5 cellular contexts compared by ENCODE assay signal in the genomic region with DNA sequence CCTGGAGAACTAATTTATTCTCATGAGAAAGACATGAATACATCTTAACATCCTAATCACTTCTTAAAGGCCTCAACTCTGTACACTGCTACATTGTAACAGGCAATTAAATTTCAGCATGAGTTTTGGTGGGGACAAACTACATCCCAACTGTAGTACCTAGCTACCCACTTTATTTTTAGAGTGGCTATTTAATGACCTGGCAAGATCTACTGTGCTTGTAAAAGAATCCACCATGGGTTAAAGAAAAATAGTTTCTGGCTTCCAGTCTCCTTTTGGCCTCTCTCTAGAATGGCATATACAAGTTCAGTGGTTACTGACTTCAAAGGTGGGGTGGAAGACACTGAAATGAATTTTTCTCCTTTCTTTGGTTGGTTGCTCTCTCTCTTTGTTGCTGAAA.
"Had no signal": no experiment of that assay in that cellular context is flagged by ENCODE, and none has a peak within 500 bp of the region (broad histone marks: within the 10 kb centered on the region; RNA-seq: fewer than 3 reads in every experiment).

No MANE protein-coding gene starts in this region.

- H3K4me3 Mint-ChIP-seq: GM23338, H9 had no signal

- ATAC-seq: GM23338, K562 had no signal

- H3K9me3 Mint-ChIP-seq: GM23338, H9 had no signal

- DNase-seq: H9, HCEC 1CT, IMR-90 had no signal

- H3K4me3 ChIP-seq: GM23338, K562 had no signal

- H3K27ac Mint-ChIP-seq: GM23338, H9 had no signal
